ENCODE assay signal across 29 cellular contexts in the genomic region with DNA sequence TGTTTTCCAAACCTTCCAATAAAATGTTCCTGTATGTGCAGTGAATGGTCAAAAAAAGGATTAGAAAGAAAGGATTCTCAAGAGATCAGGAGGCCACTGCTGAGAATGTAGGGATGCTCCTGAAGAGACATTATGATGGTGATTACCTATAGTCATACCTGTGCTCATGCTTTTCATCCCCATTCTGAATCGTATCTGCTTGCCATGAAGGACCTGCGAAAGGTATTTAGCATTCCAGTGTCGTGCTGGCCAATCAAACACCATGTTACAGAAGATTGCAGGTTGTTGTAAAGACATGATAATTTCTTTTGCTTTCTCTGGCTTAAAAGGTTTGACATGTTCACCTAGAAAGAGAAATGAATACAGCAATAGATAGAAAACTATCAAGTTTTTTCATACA.
"Had no signal": no experiment of that assay in that cellular context is flagged by ENCODE, and none has a peak within 500 bp of the region (broad histone marks: within the 10 kb centered on the region; RNA-seq: fewer than 3 reads in every experiment).

No MANE protein-coding gene starts in this region.

- H3K4me1 ChIP-seq: parathyroid adenoma, right atrium auricular region, stomach, thyroid gland, vagina had no signal

- H3K79me2 ChIP-seq: parathyroid adenoma had no signal

- H3K4me3 ChIP-seq: heart right ventricle, lung, mucosa of descending colon, right atrium auricular region, stomach, thyroid gland, vagina had no signal

- H3K36me3 ChIP-seq: thyroid gland, vagina had no signal

- H3K27me3 Mint-ChIP-seq: memory B cell; naive B cell; natural killer cell treated with Interleukin-12 subunit alpha and Interleukin-12 subunit beta and Interleukin-15 and Interleukin-18, amount 100 ng/mL, for 72 hours; progenitor cell of endocrine pancreas had no signal

- H3K4me1 Mint-ChIP-seq: mesothelial cell of epicardium, neural crest cell had no signal

- FAIRE-seq: keratinocyte had no signal

- H3K36me3 Mint-ChIP-seq: natural killer cell treated with Interleukin-12 subunit alpha and Interleukin-12 subunit beta and Interleukin-15 and Interleukin-18, amount 100 ng/mL, for 72 hours; stimulated activated effector memory CD8-positive, alpha-beta T cell treated with anti-CD3 and anti-CD28 coated beads, Interleukin-12 subunit alpha, Interleukin-12 subunit beta, amount 100 ng/mL, for 72 hours had no signal

- DNase-seq: cortex of kidney; foreskin fibroblast; glutamatergic neuron; heart right ventricle; hippocampal formation; left ventricle myocardium superior; mucosa of descending colon; naive B cell; stimulated activated CD4-positive, alpha-beta T cell treated with anti-CD3 and anti-CD28 coated beads, Interleukin-2, amount 100 ng/mL, for 24 hours; stimulated activated CD4-positive, alpha-beta T cell treated with anti-CD3 and anti-CD28 coated beads, Interleukin-4, amount 100 ng/mL, for 24 hours; stimulated activated naive CD4-positive, alpha-beta T cell treated with Interleukin-2 at 50 U/mL for 16 hours; stomach; thyroid gland; trophoblast cell had no signal

- H3K4me3 Mint-ChIP-seq: memory B cell; mesothelial cell of epicardium; naive B cell; natural killer cell treated with Interleukin-12 subunit alpha and Interleukin-12 subunit beta and Interleukin-15 and Interleukin-18, amount 100 ng/mL, for 72 hours; neural crest cell; stimulated activated effector memory CD8-positive, alpha-beta T cell treated with anti-CD3 and anti-CD28 coated beads, Interleukin-12 subunit alpha, Interleukin-12 subunit beta, amount 100 ng/mL, for 72 hours had no signal

- H3K27ac Mint-ChIP-seq: memory B cell; mesothelial cell of epicardium; natural killer cell treated with Interleukin-12 subunit alpha and Interleukin-12 subunit beta and Interleukin-15 and Interleukin-18, amount 100 ng/mL, for 72 hours; progenitor cell of endocrine pancreas; stimulated activated effector memory CD8-positive, alpha-beta T cell treated with anti-CD3 and anti-CD28 coated beads, Interleukin-12 subunit alpha, Interleukin-12 subunit beta, amount 100 ng/mL, for 72 hours had no signal

- H3K9me3 ChIP-seq: heart right ventricle, mucosa of descending colon, neutrophil, right atrium auricular region, stomach, thyroid gland, vagina had no signal

- ATAC-seq: esophagus mucosa; heart right ventricle; mucosa of descending colon; natural killer cell treated with Interleukin-12 subunit alpha and Interleukin-12 subunit beta and Interleukin-15 and Interleukin-18, amount 100 ng/mL, for 72 hours; sciatic nerve; stimulated activated effector memory CD8-positive, alpha-beta T cell treated with anti-CD3 and anti-CD28 coated beads, Interleukin-12 subunit alpha, Interleukin-12 subunit beta, amount 100 ng/mL, for 72 hours had no signal

- H3K27ac ChIP-seq: epithelial cell of prostate, heart right ventricle, neutrophil, parathyroid adenoma, right atrium auricular region, stomach, thyroid gland, vagina had no signal

- H2AFZ ChIP-seq: parathyroid adenoma had no signal

- H3K27me3 ChIP-seq: heart right ventricle, neutrophil, right atrium auricular region, stomach, thyroid gland, vagina had no signal

- H3K9me3 Mint-ChIP-seq: memory B cell; naive B cell; natural killer cell treated with Interleukin-12 subunit alpha and Interleukin-12 subunit beta and Interleukin-15 and Interleukin-18, amount 100 ng/mL, for 72 hours; stimulated activated effector memory CD8-positive, alpha-beta T cell treated with anti-CD3 and anti-CD28 coated beads, Interleukin-12 subunit alpha, Interleukin-12 subunit beta, amount 100 ng/mL, for 72 hours had no signal

- H3K9ac ChIP-seq: parathyroid adenoma had no signal
